1 cellular context compared by ENCODE assay signal in the genomic region with DNA sequence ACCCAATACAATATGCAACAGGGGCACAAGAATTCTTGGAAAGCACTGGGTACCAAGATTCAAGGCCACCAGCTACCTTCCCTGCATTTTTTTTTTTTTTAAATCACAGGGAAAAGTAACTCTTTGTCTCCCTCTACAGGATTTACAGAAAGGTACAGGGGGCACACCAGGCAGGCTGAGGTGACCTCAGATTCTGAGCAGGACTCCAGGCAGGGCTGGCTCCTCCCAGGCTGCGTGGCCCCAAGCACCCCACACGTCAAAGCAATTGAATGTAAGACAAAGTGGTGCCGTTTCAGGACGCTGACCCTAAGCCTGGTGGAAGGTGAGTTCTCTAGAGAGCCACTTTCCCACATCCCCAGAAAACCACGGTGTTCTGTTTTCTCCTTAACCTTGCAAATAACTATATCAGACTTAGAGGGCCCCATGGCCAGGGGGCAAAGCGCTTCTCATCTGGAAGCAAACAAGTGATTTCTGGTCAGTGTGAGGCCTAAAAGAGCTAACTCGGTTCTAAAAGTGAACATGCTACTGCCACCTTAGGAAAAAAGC.
TF ChIP-seq lines count a peak whose summit lies in the region.

No MANE protein-coding gene starts in this region.

TF ChIP-seq in SK-N-SH, 30 proteins besides CTCF, POLR2A, EP300 and RAD21 (continued from another document):
- TF ChIP-seq, protein P1, sequence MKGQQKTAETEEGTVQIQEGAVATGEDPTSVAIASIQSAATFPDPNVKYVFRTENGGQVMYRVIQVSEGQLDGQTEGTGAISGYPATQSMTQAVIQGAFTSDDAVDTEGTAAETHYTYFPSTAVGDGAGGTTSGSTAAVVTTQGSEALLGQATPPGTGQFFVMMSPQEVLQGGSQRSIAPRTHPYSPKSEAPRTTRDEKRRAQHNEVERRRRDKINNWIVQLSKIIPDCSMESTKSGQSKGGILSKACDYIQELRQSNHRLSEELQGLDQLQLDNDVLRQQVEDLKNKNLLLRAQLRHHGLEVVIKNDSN (IDR thresholded peaks at IDR 0.05; ENCODE audit: borderline replicate concordance, low read depth) = no peak
- TF ChIP-seq MXI1 (IDR thresholded peaks at IDR 0.05; ENCODE audit: low read depth, low read length) = no peak
